Comparison of ENCODE assay signal across 8 cellular contexts in the genomic region with DNA sequence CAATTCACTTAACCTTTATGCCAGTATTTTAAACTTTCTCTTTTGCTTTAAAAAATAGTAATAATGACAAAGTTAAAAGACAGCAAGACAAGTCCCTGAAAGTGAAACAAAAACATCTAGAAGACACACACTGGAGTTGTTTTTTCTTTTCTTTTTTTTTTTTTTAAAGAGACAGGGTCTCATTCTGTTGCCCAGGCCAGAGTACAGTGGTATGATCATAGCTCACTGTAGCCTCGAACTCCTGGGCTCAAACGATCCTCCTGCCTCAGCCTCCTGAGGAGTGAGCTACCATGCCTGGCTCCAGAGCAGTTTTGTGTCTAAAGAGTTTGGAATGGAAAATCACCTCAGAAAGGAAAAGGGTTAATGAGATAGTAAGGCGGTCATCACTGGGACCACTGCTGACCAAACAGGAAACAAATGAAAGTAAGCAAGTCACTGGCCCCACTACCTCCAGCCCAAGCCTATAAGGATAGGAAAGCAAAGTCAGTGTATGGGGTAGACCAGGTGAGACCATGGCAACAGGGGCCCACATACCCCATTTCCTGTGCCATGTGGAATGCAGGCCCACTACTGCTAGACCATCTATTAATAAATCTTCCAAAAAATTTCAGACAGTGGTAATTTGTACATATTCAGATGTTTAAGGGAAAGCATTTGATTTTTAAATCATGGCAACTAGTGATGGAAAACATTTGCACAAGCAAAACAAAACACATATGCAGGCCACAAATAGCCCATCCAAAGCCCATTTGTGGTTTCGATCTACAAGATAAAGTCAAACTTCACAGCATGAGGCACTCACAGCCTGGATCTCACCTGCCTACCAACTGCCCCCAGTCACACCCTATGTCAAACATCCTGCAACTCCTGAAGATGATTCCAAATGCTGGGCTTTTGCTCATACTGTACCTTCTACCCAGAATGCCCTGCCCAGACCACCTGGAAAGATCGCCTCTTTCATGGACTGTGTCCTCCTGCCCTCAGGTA.
DNase-seq lines count a peak whose midpoint lies in the region; ATAC-seq and TF ChIP-seq lines count a peak whose summit lies in the region.

No MANE protein-coding gene starts in this region.

- H3K27me3 Mint-ChIP-seq in T-helper 2 cell treated with Interferon-gamma antibody and Interleukin-4, amounts not matched to agents 5 μg/mL and 100 μg/mL, for 36 hours (ENCODE audit: low read depth) = no peaks in the 10 kb centered on the region
- no peaks in the 10 kb centered on the region for H3K27me3 Mint-ChIP-seq in natural killer cell (ENCODE audit: low read depth in 2 of 2)

- no peak for TF ChIP-seq CTCF in natural killer cell (IDR thresholded peaks at IDR 0.05)

- ATAC-seq in GM18873 (IDR thresholded peaks at IDR 0.05; ENCODE audit: low FRiP score, unreplicated experiment) = peak; percentile 52
- peak; percentile 60 for ATAC-seq in HG02763 (IDR thresholded peaks at IDR 0.05; ENCODE audit: unreplicated experiment)
- ATAC-seq in natural killer cell = peak; percentile 57 to 77 (median 59)
- no peak for ATAC-seq in sciatic nerve

- H3K27ac Mint-ChIP-seq in T-helper 2 cell treated with Interferon-gamma antibody and Interleukin-4, amounts not matched to agents 5 μg/mL and 100 μg/mL, for 36 hours = peak overlapping the region; percentile 87
- peak overlapping the region; percentile 80 to 82 for H3K27ac Mint-ChIP-seq in natural killer cell

- peaks cover 28% of the 10 kb centered on the region for H3K9me3 Mint-ChIP-seq in T-helper 2 cell treated with Interferon-gamma antibody and Interleukin-4, amounts not matched to agents 5 μg/mL and 100 μg/mL, for 36 hours
- H3K9me3 Mint-ChIP-seq in natural killer cell = peaks cover 5 to 7% of the 10 kb centered on the region in 2 donors

- intact Hi-C loops in natural killer cell (cut with micrococcal nuclease) = no loop called here
- intact Hi-C loops in sciatic nerve (cut with DNase I) = no loop called here

- H3K4me1 Mint-ChIP-seq in T-helper 2 cell treated with Interferon-gamma antibody and Interleukin-4, amounts not matched to agents 5 μg/mL and 100 μg/mL, for 36 hours (ENCODE audit: low read depth) = peaks cover 32% of the 10 kb centered on the region
- peaks cover 17 to 20% of the 10 kb centered on the region in 2 donors for H3K4me1 Mint-ChIP-seq in natural killer cell

- no peak for DNase-seq in T-helper 2 cell treated with Interferon-gamma antibody and Interleukin-4, amounts not matched to agents 5 μg/mL and 100 μg/mL, for 36 hours (ENCODE audit: low spot score)
- DNase-seq in natural killer cell = no peak
- no peak for DNase-seq in DMS 273 treated with DMSO at 0.1 percent for 48 hours (lab: John Stamatoyannopoulos, UW)
- no peak for DNase-seq in medulla oblongata (ENCODE audit: extremely low spot score)
- DNase-seq in effector CD8-positive, alpha-beta T cell (lab: John Stamatoyannopoulos, UW) = no peak
- DNase-seq in sciatic nerve (ENCODE audit: low spot score) = no peak

- H3K36me3 Mint-ChIP-seq in T-helper 2 cell treated with Interferon-gamma antibody and Interleukin-4, amounts not matched to agents 5 μg/mL and 100 μg/mL, for 36 hours (ENCODE audit: low read depth) = peaks cover 10% of the 10 kb centered on the region
- H3K36me3 Mint-ChIP-seq in natural killer cell = peaks cover 10% of the 10 kb centered on the region

- H3K4me3 Mint-ChIP-seq in T-helper 2 cell treated with Interferon-gamma antibody and Interleukin-4, amounts not matched to agents 5 μg/mL and 100 μg/mL, for 36 hours = peak overlapping the region; percentile 68
- peak overlapping the region; percentile 84 for H3K4me3 Mint-ChIP-seq in natural killer cell
